Comparison of ENCODE assay signal across 9 cellular contexts in the genomic region with DNA sequence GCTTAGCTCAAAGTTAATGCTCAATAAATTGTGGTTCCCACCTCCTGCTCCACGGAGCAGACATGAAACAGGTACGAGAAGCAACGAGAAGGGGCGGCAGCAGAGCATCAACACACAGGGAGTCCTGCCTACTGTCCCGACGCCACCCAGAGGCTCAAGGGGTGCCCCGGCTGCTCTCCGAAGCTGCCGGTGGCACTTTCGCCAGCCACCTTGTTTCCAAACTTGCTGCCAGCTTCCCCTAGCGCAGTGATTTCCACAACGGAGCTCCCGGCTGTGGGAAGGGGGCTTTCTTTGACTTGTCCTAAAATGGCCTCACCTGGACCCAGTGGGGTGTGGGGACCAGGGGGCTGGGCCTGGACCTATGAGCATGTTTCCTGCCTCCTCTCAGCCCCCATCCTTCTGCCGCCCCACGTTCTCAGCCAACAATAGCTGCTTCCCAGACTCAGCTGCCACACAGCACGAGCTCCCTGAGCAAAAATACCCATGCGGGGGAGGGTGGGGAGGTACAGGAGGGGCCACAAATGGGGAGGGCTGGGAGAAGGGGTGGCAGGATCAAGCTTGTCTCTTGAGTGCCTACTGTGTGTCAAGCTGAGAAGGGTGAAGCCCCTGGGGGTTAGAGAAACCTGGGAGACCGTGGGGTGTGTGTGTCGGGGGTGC. TPM values are rescaled to one million over a fixed set of nuclear protein-coding genes. Genes with fewer than 3 reads are reported as not detected.
A peak's percentile ranks its signal among the peaks of the same experiment; 100 is the strongest.
DNase-seq lines count a peak whose midpoint lies in the region; ATAC-seq and TF ChIP-seq lines count a peak whose summit lies in the region.
"Had no signal": no experiment of that assay in that cellular context is flagged by ENCODE, and none has a peak within 500 bp of the region (broad histone marks: within the 10 kb centered on the region; RNA-seq: fewer than 3 reads in every experiment).

No MANE protein-coding gene starts in this region.

- no peaks in the 10 kb centered on the region for H3K27me3 Mint-ChIP-seq in Calu3 (ENCODE audit: unreplicated experiment)
- no peaks in the 10 kb centered on the region for H3K27me3 Mint-ChIP-seq in activated CD4-positive, alpha-beta memory T cell treated with anti-CD3 and anti-CD28 coated beads, Interleukin-2, amount 10 ng/mL, durations not matched to agents 7 days and 5 days

- H3K9me3 Mint-ChIP-seq in Calu3 (ENCODE audit: low read depth, unreplicated experiment) = no peaks in the 10 kb centered on the region
- H3K9me3 Mint-ChIP-seq in activated CD4-positive, alpha-beta memory T cell treated with anti-CD3 and anti-CD28 coated beads, Interleukin-2, amount 10 ng/mL, durations not matched to agents 7 days and 5 days = no peaks in the 10 kb centered on the region

- no peaks in the 10 kb centered on the region for H3K36me3 ChIP-seq in heart right ventricle

- H3K27ac Mint-ChIP-seq in Calu3 (ENCODE audit: unreplicated experiment) = peak overlapping the region; percentile 93
- peak overlapping the region; percentile 72 for H3K27ac Mint-ChIP-seq in activated CD4-positive, alpha-beta memory T cell treated with anti-CD3 and anti-CD28 coated beads, Interleukin-2, amount 10 ng/mL, durations not matched to agents 7 days and 5 days

- 60 to 67% methylated on average over 19 of the region's 19 CpGs for WGBS in heart right ventricle, 2 donors

- peaks cover 56% of the 10 kb centered on the region for H3K4me1 Mint-ChIP-seq in Calu3 (ENCODE audit: low read depth, unreplicated experiment)
- H3K4me1 Mint-ChIP-seq in activated CD4-positive, alpha-beta memory T cell treated with anti-CD3 and anti-CD28 coated beads, Interleukin-2, amount 10 ng/mL, durations not matched to agents 7 days and 5 days = peaks cover 76% of the 10 kb centered on the region

- POLR2A ChIA-PET in activated CD4-positive, alpha-beta memory T cell treated with anti-CD3 and anti-CD28 coated beads, Interleukin-2, amount 10 ng/mL, durations not matched to agents 7 days and 5 days (lab: Charles Lee) = interaction anchor here (1.6 to 6.1 kb wide), 6 partner anchors 8 to 56 kb away, joined by 6 to 76 read pairs (median 19); partner anchors contain the start of gene ECE1

- peak overlapping the region in 1 of 10 donors; percentile 4 for H3K4me3 ChIP-seq in heart right ventricle

- H3K9me3 ChIP-seq in heart right ventricle = no peaks in the 10 kb centered on the region

- DNase-seq in Calu3 (no peak), heart right ventricle (no peak), retina (peak; percentile 10), SW 1271 (lab: John Stamatoyannopoulos, UW) (no peak), hippocampal formation (lab: John Stamatoyannopoulos, UW) (no peak)
- DNase-seq in activated CD4-positive, alpha-beta memory T cell treated with anti-CD3 and anti-CD28 coated beads, Interleukin-2, amount 10 ng/mL, durations not matched to agents 7 days and 5 days = no peak
- DNase-seq: NCI-H1048 had no signal

- TF ChIP-seq CTCF in Calu3 (IDR thresholded peaks at IDR 0.05; ENCODE audit: unreplicated experiment) (no peak), heart right ventricle (IDR thresholded peaks at IDR 0.05) (peak in 1 of 9 donors; percentile 6)

- no TSS peak for BruUV-seq in Calu3 (replicated peaks; lab: Mats Ljungman, UMichigan)

- H3K27me3 ChIP-seq in heart right ventricle = no peaks in the 10 kb centered on the region

- peak overlapping the region; percentile 46 for H3K4me3 Mint-ChIP-seq in Calu3 (ENCODE audit: low read depth, unreplicated experiment)
- H3K4me3 Mint-ChIP-seq in activated CD4-positive, alpha-beta memory T cell treated with anti-CD3 and anti-CD28 coated beads, Interleukin-2, amount 10 ng/mL, durations not matched to agents 7 days and 5 days = peak overlapping the region; percentile 40

- intact Hi-C loops in Calu3 (cut with micrococcal nuclease; ENCODE audit: unreplicated experiment) = no loop called here
- intact Hi-C loops in heart right ventricle (cut with DNase I) = no loop called here

- peak overlapping the region; percentile 39 to 92 (median 86) for H3K27ac ChIP-seq in heart right ventricle

- CTCF ChIA-PET in Calu3 (lab: Charles Lee) = interaction anchor here (0.6 to 1.9 kb wide), 7 partner anchors 18 to 1617 kb away, joined by 3 to 8 read pairs (median 7); no protein-coding TSS in a partner anchor
- CTCF ChIA-PET in activated CD4-positive, alpha-beta memory T cell treated with anti-CD3 and anti-CD28 coated beads, Interleukin-2, amount 10 ng/mL, durations not matched to agents 7 days and 5 days (lab: Charles Lee) = interaction anchor here (0.9 to 4.7 kb wide), 5 partner anchors 9 to 108 kb away, joined by 3 to 24 read pairs (median 9); no protein-coding TSS in a partner anchor

- H3K36me3 Mint-ChIP-seq in Calu3 (ENCODE audit: insufficient read depth, unreplicated experiment) = peaks cover 20% of the 10 kb centered on the region
- H3K36me3 Mint-ChIP-seq in activated CD4-positive, alpha-beta memory T cell treated with anti-CD3 and anti-CD28 coated beads, Interleukin-2, amount 10 ng/mL, durations not matched to agents 7 days and 5 days (ENCODE audit: low read depth) = peaks cover 9% of the 10 kb centered on the region

- peak in 5 of 8 donors; percentile 22 to 45 (median 29) for ATAC-seq in heart right ventricle
- ATAC-seq in GM21786 (IDR thresholded peaks at IDR 0.05; ENCODE audit: unreplicated experiment) = no peak
- ATAC-seq in GM21529 (IDR thresholded peaks at IDR 0.05; ENCODE audit: unreplicated experiment) = no peak

- peaks cover 52 to 86% (median 70%) of the 10 kb centered on the region in 9 donors for H3K4me1 ChIP-seq in heart right ventricle

RNA-seq across cellular contexts. Expression of gene ECE1, which starts 35.6 kb away (rescaled TPM):
- total RNA-seq in Calu3 (2022) (83.0 and 101 TPM in 2 replicates), heart right ventricle (10 to 100 TPM; 30.6 to 81.8 (median 53.1) TPM)
- total RNA-seq in activated CD4-positive, alpha-beta memory T cell treated with anti-CD3 and anti-CD28 coated beads, Interleukin-2, amount 10 ng/mL, durations not matched to agents 7 days and 5 days = 10 to 100 TPM; 85.3 to 87.9 TPM
- 10 to 100 TPM; 41.4 to 44.7 TPM for polyA plus RNA-seq in heart right ventricle

Comparison
In these comparisons a context has a peak if more than half of its experiments do, and no peak if none do; other contexts are left out.
1. ATAC-seq: peak in heart right ventricle (5 of 8); none in GM21786 (single experiment) and GM21529 (single experiment).